Comparison of ENCODE assay signal across 1 cellular context in genomic region chr12:121346747-121347146, GRCh38.
TF ChIP-seq lines count a peak whose summit lies in the region.

No MANE protein-coding gene starts in this region.

TF ChIP-seq in GM12878, 131 proteins besides CTCF, POLR2A, EP300 and RAD21:
- TF ChIP-seq DPF2 (IDR thresholded peaks at IDR 0.05) (no peak), IKZF1 (conservative IDR thresholded peaks at IDR 0.05) (no peak), CHD2 (IDR thresholded peaks at IDR 0.05; ENCODE audit: borderline replicate concordance, low read depth, low read length) (no peak)
